ENCODE assay signal across 2 cellular contexts in genomic region chr10:42767906-42768305, GRCh38.
TF ChIP-seq lines count a peak whose summit lies in the region.

No MANE protein-coding gene starts in this region.

TF ChIP-seq in SK-N-SH, 30 proteins besides CTCF, POLR2A, EP300 and RAD21:
- TF ChIP-seq, protein P1, sequence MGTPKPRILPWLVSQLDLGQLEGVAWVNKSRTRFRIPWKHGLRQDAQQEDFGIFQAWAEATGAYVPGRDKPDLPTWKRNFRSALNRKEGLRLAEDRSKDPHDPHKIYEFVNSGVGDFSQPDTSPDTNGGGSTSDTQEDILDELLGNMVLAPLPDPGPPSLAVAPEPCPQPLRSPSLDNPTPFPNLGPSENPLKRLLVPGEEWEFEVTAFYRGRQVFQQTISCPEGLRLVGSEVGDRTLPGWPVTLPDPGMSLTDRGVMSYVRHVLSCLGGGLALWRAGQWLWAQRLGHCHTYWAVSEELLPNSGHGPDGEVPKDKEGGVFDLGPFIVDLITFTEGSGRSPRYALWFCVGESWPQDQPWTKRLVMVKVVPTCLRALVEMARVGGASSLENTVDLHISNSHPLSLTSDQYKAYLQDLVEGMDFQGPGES (IDR thresholded peaks at IDR 0.05; ENCODE audit: low read depth, low read length): no peak
- TF ChIP-seq TEAD4 (IDR thresholded peaks at IDR 0.05; ENCODE audit: borderline replicate concordance, insufficient read depth): no peak

TF ChIP-seq in K562, 482 proteins besides CTCF, POLR2A, EP300 and RAD21:
- TF ChIP-seq SIN3B (IDR thresholded peaks at IDR 0.05; ENCODE audit: low read depth) (no peak), ATF6 (CRISPR knock-in tag; IDR thresholded peaks at IDR 0.05) (no peak), ZNF785 (CRISPR knock-in tag; IDR thresholded peaks at IDR 0.05) (no peak), ZNF384 (IDR thresholded peaks at IDR 0.05; ENCODE audit: low read depth, low read length) (peak; percentile 68), EZH2 (IDR thresholded peaks at IDR 0.05; ENCODE audit: borderline replicate concordance, low read depth, low read length) (no peak), SUPT5H (IDR thresholded peaks at IDR 0.05) (no peak), ZBED1 (IDR thresholded peaks at IDR 0.05) (no peak), YY1 (IDR thresholded peaks at IDR 0.05; ENCODE audit: borderline replicate concordance in 1 of 3, control insufficient read depth in 1 of 3, extremely low read depth in 1 of 3, insufficient read depth in 3 of 3, insufficient read length in 1 of 3, insufficient replicate concordance in 2 of 3, low read depth in 1 of 3, low read length in 2 of 3) (no peak), HNRNPLL (IDR thresholded peaks at IDR 0.05; ENCODE audit: low read depth, low read length, poor library complexity, severe bottlenecking) (peak; percentile 7), NFIC (IDR thresholded peaks at IDR 0.05) (no peak), ZNF347 (CRISPR knock-in tag; IDR thresholded peaks at IDR 0.05; ENCODE audit: low read depth) (no peak), ZNF512 (tag; IDR thresholded peaks at IDR 0.05) (0 out of 2 replicates have a peak, but pooled peaks have one; percentile 24), NRF1 (conservative IDR thresholded peaks at IDR 0.05 in 1 of 2, IDR thresholded peaks at IDR 0.05 in 1 of 2) (no peak)
- TF ChIP-seq, protein P2, sequence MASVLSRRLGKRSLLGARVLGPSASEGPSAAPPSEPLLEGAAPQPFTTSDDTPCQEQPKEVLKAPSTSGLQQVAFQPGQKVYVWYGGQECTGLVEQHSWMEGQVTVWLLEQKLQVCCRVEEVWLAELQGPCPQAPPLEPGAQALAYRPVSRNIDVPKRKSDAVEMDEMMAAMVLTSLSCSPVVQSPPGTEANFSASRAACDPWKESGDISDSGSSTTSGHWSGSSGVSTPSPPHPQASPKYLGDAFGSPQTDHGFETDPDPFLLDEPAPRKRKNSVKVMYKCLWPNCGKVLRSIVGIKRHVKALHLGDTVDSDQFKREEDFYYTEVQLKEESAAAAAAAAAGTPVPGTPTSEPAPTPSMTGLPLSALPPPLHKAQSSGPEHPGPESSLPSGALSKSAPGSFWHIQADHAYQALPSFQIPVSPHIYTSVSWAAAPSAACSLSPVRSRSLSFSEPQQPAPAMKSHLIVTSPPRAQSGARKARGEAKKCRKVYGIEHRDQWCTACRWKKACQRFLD (CRISPR knock-in tag; IDR thresholded peaks at IDR 0.05): no peak
